ENCODE assay signal across 1 cellular context in the genomic region with DNA sequence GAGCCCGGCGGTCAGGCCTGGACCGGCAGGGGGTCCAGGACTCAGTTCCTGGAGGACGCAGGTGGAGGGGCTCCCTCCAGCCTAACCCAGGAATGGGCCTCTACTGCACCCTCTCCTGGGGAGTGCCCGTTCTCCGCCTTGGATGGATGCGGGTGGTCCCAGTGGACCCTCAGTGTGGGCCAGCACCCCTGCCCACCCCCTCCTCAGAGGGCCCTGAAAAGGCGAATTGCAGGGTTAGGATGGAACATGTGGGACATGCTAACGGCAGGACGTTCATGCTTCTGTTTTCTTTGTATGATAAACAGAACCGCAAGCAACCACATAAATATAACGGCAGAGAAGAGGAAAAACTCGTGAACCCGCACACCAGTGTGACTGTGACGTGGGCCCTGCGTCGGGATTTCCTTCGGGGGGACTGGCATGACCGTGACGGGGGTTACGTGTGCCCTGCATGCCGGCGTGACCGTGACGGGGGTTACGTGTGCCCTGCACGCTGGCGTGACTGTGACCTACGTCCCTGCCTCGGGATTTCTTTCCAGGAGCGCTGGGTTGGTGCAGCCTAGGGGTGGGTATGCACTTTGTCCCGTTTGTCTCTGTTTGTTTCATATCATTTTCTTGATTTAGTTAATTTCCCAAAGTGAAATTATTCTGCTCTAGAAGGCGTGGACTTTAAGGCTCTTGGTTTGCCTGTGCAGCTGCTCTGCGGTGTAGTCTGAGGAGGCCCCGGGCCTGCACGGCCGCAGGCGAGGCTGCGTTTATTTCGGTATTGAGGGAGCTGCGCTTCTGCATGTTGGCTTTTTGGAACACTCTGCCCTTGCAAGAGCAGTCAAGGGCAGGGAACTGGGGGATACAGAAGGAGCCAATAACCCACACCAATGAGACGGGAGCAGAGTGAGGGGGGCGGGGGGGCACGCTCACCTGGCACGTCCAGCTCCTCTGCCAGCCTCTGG.
TF ChIP-seq lines count a peak whose summit lies in the region.

No MANE protein-coding gene starts in this region.

TF ChIP-seq in WTC11, 78 proteins besides CTCF, POLR2A, EP300 and RAD21 (continued from another document):
- no peak for TF ChIP-seq AR (CRISPR knock-in tag; IDR thresholded peaks at IDR 0.05)
- TF ChIP-seq MLX (CRISPR knock-in tag; IDR thresholded peaks at IDR 0.05) = no peak
- no peak for TF ChIP-seq ERG (CRISPR knock-in tag; IDR thresholded peaks at IDR 0.05)
- no peak for TF ChIP-seq NR1H2 (CRISPR knock-in tag; IDR thresholded peaks at IDR 0.05)
- TF ChIP-seq CREM (CRISPR knock-in tag; IDR thresholded peaks at IDR 0.05) = no peak
- TF ChIP-seq, protein P1, sequence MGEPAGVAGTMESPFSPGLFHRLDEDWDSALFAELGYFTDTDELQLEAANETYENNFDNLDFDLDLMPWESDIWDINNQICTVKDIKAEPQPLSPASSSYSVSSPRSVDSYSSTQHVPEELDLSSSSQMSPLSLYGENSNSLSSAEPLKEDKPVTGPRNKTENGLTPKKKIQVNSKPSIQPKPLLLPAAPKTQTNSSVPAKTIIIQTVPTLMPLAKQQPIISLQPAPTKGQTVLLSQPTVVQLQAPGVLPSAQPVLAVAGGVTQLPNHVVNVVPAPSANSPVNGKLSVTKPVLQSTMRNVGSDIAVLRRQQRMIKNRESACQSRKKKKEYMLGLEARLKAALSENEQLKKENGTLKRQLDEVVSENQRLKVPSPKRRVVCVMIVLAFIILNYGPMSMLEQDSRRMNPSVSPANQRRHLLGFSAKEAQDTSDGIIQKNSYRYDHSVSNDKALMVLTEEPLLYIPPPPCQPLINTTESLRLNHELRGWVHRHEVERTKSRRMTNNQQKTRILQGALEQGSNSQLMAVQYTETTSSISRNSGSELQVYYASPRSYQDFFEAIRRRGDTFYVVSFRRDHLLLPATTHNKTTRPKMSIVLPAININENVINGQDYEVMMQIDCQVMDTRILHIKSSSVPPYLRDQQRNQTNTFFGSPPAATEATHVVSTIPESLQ (CRISPR knock-in tag; IDR thresholded peaks at IDR 0.05) = no peak
- TF ChIP-seq, protein P2, sequence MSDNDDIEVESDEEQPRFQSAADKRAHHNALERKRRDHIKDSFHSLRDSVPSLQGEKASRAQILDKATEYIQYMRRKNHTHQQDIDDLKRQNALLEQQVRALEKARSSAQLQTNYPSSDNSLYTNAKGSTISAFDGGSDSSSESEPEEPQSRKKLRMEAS (CRISPR knock-in tag; IDR thresholded peaks at IDR 0.05) = 0 out of 2 replicates have a peak, but pooled peaks have one; percentile 9
- TF ChIP-seq GRHL2 (CRISPR knock-in tag; IDR thresholded peaks at IDR 0.05; ENCODE audit: insufficient replicate concordance, severe bottlenecking) = no peak
TF ChIP-seq in WTC11: peak in this region for 1.
